Comparison of ENCODE assay signal across 9 cellular contexts in the genomic region with DNA sequence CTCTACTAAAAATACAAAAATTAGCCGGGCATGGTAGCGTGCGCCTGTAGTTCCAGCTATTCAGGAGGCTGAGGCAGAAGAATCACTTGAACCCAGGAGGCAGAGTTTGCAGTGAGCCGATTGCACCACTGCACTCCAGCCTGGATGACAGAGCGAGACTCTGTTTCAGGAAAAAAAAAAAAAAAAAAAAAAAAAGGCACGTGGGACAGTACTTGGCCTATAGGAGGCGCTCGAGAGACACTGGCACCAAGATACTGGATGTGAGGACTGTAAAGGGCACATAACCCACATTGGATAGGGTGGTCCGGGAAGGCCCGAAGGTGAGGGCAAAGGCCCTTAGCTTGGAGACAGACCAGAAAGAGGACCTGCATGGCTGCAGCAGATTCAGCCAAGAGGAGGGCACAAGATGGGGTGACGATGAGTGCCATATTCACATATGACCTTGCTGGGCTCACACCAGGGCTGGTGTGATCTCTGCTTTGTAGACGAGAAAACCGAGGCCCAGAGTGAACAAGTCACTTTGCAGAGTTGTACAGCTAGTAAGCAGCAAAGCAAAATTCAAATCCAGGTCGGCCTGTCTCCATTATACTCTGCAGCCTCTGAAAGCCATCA.
DNase-seq lines count a peak whose midpoint lies in the region; ATAC-seq and TF ChIP-seq lines count a peak whose summit lies in the region.
"Had no signal": no experiment of that assay in that cellular context is flagged by ENCODE, and none has a peak within 500 bp of the region (broad histone marks: within the 10 kb centered on the region; RNA-seq: fewer than 3 reads in every experiment).

No MANE protein-coding gene starts in this region.

- no peaks in the 10 kb centered on the region for H3K4me1 ChIP-seq in upper lobe of left lung
- H3K4me1 ChIP-seq: BLaER1 had no signal

- DNase-seq in NCI-H1436 (lab: John Stamatoyannopoulos, UW): peak; percentile 30
- DNase-seq in NCI-H1436 treated with DMSO at 0.1 percent for 48 hours (lab: John Stamatoyannopoulos, UW): no peak
- peak; percentile 23 for DNase-seq in HPDE6-E6E7 (ENCODE audit: extremely low spot score)
- no peak for DNase-seq in WERI-Rb-1
- DNase-seq in fibroblast of pulmonary artery (ENCODE audit: low read depth): peak; percentile 60
- peak in 2 of 3 donors; percentile 23 to 41 for DNase-seq in stimulated activated CD4-positive, alpha-beta T cell treated with anti-CD3 and anti-CD28 coated beads, Interleukin-12 subunit alpha, Interleukin-12 subunit beta, amount 100 ng/mL, for 48 hours (ENCODE audit: low read depth in 2 of 3, low spot score in 1 of 3)
- no peak for DNase-seq in upper lobe of left lung

- WGBS in upper lobe of left lung, 2 donors: 77 to 81% methylated on average over 14 of the region's 14 CpGs

- no peak for TF ChIP-seq EP300 in upper lobe of left lung (IDR thresholded peaks at IDR 0.05)

- no peak for TF ChIP-seq POLR2A in upper lobe of left lung (IDR thresholded peaks at IDR 0.05)

- H3K27ac ChIP-seq in WERI-Rb-1 (no peak overlapping the region), upper lobe of left lung (no peak overlapping the region)
- H3K27ac ChIP-seq: BLaER1 had no signal

- H3K36me3 ChIP-seq in WERI-Rb-1 (no peaks in the 10 kb centered on the region; the same call in 1 of the 2 replicates), upper lobe of left lung (peaks cover 0 to 23% (median 6%) of the 10 kb centered on the region in 4 donors)

- peak; percentile 77 for TF ChIP-seq CTCF in WERI-Rb-1 (IDR thresholded peaks at IDR 0.05; ENCODE audit: low read depth, low read length)
- peak; percentile 67 for TF ChIP-seq CTCF in fibroblast of pulmonary artery (IDR thresholded peaks at IDR 0.05; ENCODE audit: low read length, missing control alignments)
- TF ChIP-seq CTCF in upper lobe of left lung (IDR thresholded peaks at IDR 0.05): peak in 1 of 6 experiments; percentile 32

- H3K27me3 ChIP-seq in WERI-Rb-1 (ENCODE audit: insufficient read depth, low read depth, severe bottlenecking): no peaks in the 10 kb centered on the region
- no peaks in the 10 kb centered on the region for H3K27me3 ChIP-seq in upper lobe of left lung
- H3K27me3 ChIP-seq: BLaER1 had no signal

- H3K4me3 ChIP-seq in WERI-Rb-1 (ENCODE audit: low read depth, low read length) (no peak overlapping the region), fibroblast of pulmonary artery (replicated peaks; ENCODE audit: low read depth, low read length) (no peak overlapping the region), upper lobe of left lung (no peak overlapping the region)
- H3K4me3 ChIP-seq: BLaER1 had no signal

- no peak for ATAC-seq in GM21619 (IDR thresholded peaks at IDR 0.05; ENCODE audit: unreplicated experiment)
- ATAC-seq in upper lobe of left lung (ENCODE audit: low FRiP score in 2 of 2): no peak

- H3K9me3 ChIP-seq in WERI-Rb-1 (ENCODE audit: severe bottlenecking): no peaks in the 10 kb centered on the region
- H3K9me3 ChIP-seq in upper lobe of left lung: no peaks in the 10 kb centered on the region
- H3K9me3 ChIP-seq: BLaER1 had no signal

Comparison
In these comparisons a context has a peak if more than half of its experiments do, and no peak if none do; other contexts are left out.
1. DNase-seq: peak in NCI-H1436 (single experiment), HPDE6-E6E7 (single experiment), fibroblast of pulmonary artery (single experiment) and stimulated activated CD4-positive, alpha-beta T cell treated with anti-CD3 and anti-CD28 coated beads, Interleukin-12 subunit alpha, Interleukin-12 subunit beta, amount 100 ng/mL, for 48 hours (2 of 3); none in NCI-H1436 treated with DMSO at 0.1 percent for 48 hours (single experiment), WERI-Rb-1 (single experiment) and upper lobe of left lung (0 of 2).